Comparison of ENCODE assay signal across 21 cellular contexts in the genomic region with DNA sequence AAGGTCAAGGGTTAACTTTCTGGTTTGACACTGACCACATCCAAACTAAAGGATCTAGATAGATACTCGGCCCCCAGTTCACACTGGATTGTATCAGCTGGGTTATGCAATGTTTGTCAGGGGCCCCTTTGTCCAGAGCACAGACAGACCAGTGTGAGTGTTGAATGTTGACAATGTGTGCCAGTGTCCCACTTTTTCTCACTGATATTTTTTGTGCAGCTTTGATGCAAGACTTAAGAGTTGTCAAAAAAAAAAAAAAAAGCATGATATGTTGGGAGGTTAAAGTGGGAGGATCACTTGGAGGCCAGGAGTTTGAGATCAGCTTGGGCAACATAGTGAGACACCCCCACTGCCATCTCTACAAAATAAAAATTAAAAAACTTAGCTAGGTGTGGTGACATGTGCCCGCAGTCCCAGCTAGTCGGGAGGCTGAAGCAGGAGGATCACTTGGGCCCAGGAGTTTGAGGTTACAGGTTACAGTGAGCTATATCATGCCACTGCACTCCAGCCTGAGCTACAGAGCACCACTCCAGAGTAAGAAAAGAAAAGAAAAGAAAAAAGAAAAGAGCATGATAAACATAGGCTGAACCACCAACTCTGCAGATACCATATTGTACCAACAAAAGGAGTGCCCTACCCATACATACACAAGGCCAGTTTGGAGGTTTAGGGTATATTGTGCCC.
"Had no signal": no experiment of that assay in that cellular context is flagged by ENCODE, and none has a peak within 500 bp of the region (broad histone marks: within the 10 kb centered on the region; RNA-seq: fewer than 3 reads in every experiment).

No MANE protein-coding gene starts in this region.

- H3K9me3 Mint-ChIP-seq: activated CD4-positive, alpha-beta T cell treated with anti-CD3 and anti-CD28 coated beads, Interleukin-2, amount 10 ng/mL, durations not matched to agents 7 days and 5 days; activated T-cell treated with anti-CD3 and anti-CD28 coated beads, Interleukin-2, amount 50 U/mL, for 72 hours; naive thymus-derived CD8-positive, alpha-beta T cell; type B pancreatic cell had no signal

- ATAC-seq: activated T-cell treated with anti-CD3 and anti-CD28 coated beads, Interleukin-2, amount 50 U/mL, for 72 hours; body of pancreas; left lung; naive thymus-derived CD8-positive, alpha-beta T cell had no signal

- H3K4me1 Mint-ChIP-seq: activated CD4-positive, alpha-beta T cell treated with anti-CD3 and anti-CD28 coated beads, Interleukin-2, amount 10 ng/mL, durations not matched to agents 7 days and 5 days had no signal

- H3K9me3 ChIP-seq: body of pancreas, esophagus muscularis mucosa, left lung, neutrophil, suprapubic skin had no signal

- H3K4me3 ChIP-seq: body of pancreas, coronary artery, esophagus muscularis mucosa, left lung, suprapubic skin had no signal

- H3K27ac Mint-ChIP-seq: activated CD4-positive, alpha-beta T cell treated with anti-CD3 and anti-CD28 coated beads, Interleukin-2, amount 10 ng/mL, durations not matched to agents 7 days and 5 days; activated naive CD8-positive, alpha-beta T cell; activated T-cell treated with anti-CD3 and anti-CD28 coated beads, Interleukin-2, amount 50 U/mL, for 72 hours; naive thymus-derived CD8-positive, alpha-beta T cell; type B pancreatic cell had no signal

- H3K27me3 ChIP-seq: body of pancreas, esophagus muscularis mucosa, left lung, neutrophil, suprapubic skin had no signal

- H3K36me3 ChIP-seq: esophagus muscularis mucosa, left lung, neutrophil, suprapubic skin had no signal

- H3K27ac ChIP-seq: body of pancreas, coronary artery, esophagus muscularis mucosa, left lung, neutrophil, parathyroid adenoma, suprapubic skin had no signal

- H3K4me1 ChIP-seq: body of pancreas, esophagus muscularis mucosa, left lung, parathyroid adenoma, suprapubic skin had no signal

- H3K79me2 ChIP-seq: parathyroid adenoma had no signal

- DNase-seq: activated CD4-positive, alpha-beta T cell treated with anti-CD3 and anti-CD28 coated beads, Interleukin-2, amount 10 ng/mL, durations not matched to agents 7 days and 5 days; activated CD8-positive, alpha-beta memory T cell treated with anti-CD3 and anti-CD28 coated beads, Interleukin-2, amount 50 U/mL, for 48 hours; activated gamma-delta T cell treated with Interleukin-2 at 50 U/mL for 16 hours; activated T-cell treated with anti-CD3 and anti-CD28 coated beads, Interleukin-2, amount 50 U/mL, for 72 hours; body of pancreas; central memory CD4-positive, alpha-beta T cell; effector CD4-positive, alpha-beta T cell; kidney; left lung; mammary epithelial cell; naive thymus-derived CD8-positive, alpha-beta T cell; retina; stimulated activated CD4-positive, alpha-beta T cell treated with anti-CD3 and anti-CD28 coated beads, Interleukin-4, amount 100 ng/mL, for 1 hour; stimulated activated naive CD4-positive, alpha-beta T cell had no signal

- H3K4me3 Mint-ChIP-seq: activated CD4-positive, alpha-beta T cell treated with anti-CD3 and anti-CD28 coated beads, Interleukin-2, amount 10 ng/mL, durations not matched to agents 7 days and 5 days; activated naive CD8-positive, alpha-beta T cell; activated T-cell treated with anti-CD3 and anti-CD28 coated beads, Interleukin-2, amount 50 U/mL, for 72 hours; naive thymus-derived CD8-positive, alpha-beta T cell; type B pancreatic cell had no signal
